In the genomic region with DNA sequence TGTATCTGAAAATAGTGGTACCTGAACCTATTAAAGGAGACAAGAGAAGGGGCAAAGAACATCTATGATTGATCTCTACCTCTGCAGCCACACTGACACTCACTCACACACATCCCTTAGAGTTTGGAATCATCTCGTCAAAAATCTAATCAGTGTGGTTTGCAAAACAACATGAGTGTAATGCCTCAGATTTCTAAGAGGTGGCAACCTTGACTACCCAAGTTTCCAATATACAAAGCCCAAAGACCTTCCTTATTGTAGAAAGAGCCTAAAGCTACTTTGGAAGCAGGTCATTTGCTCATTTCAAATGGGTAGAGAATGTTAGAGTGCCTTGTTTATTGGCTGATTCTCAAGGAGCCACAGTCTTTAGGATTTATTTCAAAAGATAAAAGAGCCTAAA, we compare ENCODE assay signal across 1 cellular context.
TF ChIP-seq lines count a peak whose summit lies in the region.

No MANE protein-coding gene starts in this region.

TF ChIP-seq in H1, 55 proteins besides CTCF, POLR2A, EP300 and RAD21:
- TF ChIP-seq JUND (IDR thresholded peaks at IDR 0.05; ENCODE audit: low read length) (no peak), EZH2 (IDR thresholded peaks at IDR 0.05; ENCODE audit: low read depth, low read length, severe bottlenecking) (no peak), SP2 (IDR thresholded peaks at IDR 0.05; ENCODE audit: low read length) (no peak), CBX5 (IDR thresholded peaks at IDR 0.05; ENCODE audit: low read depth, low read length) (no peak), TAF1 (IDR thresholded peaks at IDR 0.05; ENCODE audit: low read depth, low read length) (no peak), NRF1 (IDR thresholded peaks at IDR 0.05; ENCODE audit: low read depth, low read length) (no peak), RBBP5 (IDR thresholded peaks at IDR 0.05; ENCODE audit: borderline replicate concordance, low read depth, low read length) (no peak), ZNF274 (IDR thresholded peaks at IDR 0.05; ENCODE audit: borderline replicate concordance, extremely low read depth, low read length) (no peak)
